Comparison of ENCODE assay signal across 8 cellular contexts in genomic region chr1:204516180-204516879, GRCh38. TPM values are rescaled to one million over a fixed set of nuclear protein-coding genes. Genes with fewer than 3 reads are reported as not detected.
DNase-seq lines count a peak whose midpoint lies in the region; ATAC-seq and TF ChIP-seq lines count a peak whose summit lies in the region.

MDM4 (plus strand) TSS chr1:204516406; CDS start chr1:204525519, 9,113 bp downstream.

- ATAC-seq in HG02623 (IDR thresholded peaks at IDR 0.05; ENCODE audit: unreplicated experiment): peak; percentile 77

- no peak for TF ChIP-seq RAD21 in SK-N-SH (IDR thresholded peaks at IDR 0.05; ENCODE audit: low read length)

- no peak within 1 kb of the TSS for H3K4me3 Mint-ChIP-seq in activated naive CD4-positive, alpha-beta T cell treated with anti-CD3 and anti-CD28 coated beads, Interleukin-2, amount 10 ng/mL, durations not matched to agents 7 days and 5 days

- H3K27ac Mint-ChIP-seq in activated naive CD4-positive, alpha-beta T cell treated with anti-CD3 and anti-CD28 coated beads, Interleukin-2, amount 10 ng/mL, durations not matched to agents 7 days and 5 days: no peak within 1 kb of the TSS

- H3K36me3 Mint-ChIP-seq in activated naive CD4-positive, alpha-beta T cell treated with anti-CD3 and anti-CD28 coated beads, Interleukin-2, amount 10 ng/mL, durations not matched to agents 7 days and 5 days: peaks cover 30% of the 10 kb centered on the region

- H3K27me3 ChIP-seq in SK-N-SH (ENCODE audit: insufficient read depth) (no peaks in the 10 kb centered on the region), suprapubic skin (no peaks in the 10 kb centered on the region)

- TF ChIP-seq POLR2A in suprapubic skin (IDR thresholded peaks at IDR 0.05): peak; percentile 55 to 89

- H3K27me3 Mint-ChIP-seq in activated naive CD4-positive, alpha-beta T cell treated with anti-CD3 and anti-CD28 coated beads, Interleukin-2, amount 10 ng/mL, durations not matched to agents 7 days and 5 days: no peaks in the 10 kb centered on the region

- H3K36me3 ChIP-seq in SK-N-SH (replicated peaks in 1 of 2; ENCODE audit: control insufficient read depth in 1 of 2, insufficient read depth in 2 of 2, low read length in 1 of 2) (peaks cover 0 to 16% of the 10 kb centered on the region in 2 experiments), suprapubic skin (no peaks in the 10 kb centered on the region)

- H3K9me3 Mint-ChIP-seq in activated naive CD4-positive, alpha-beta T cell treated with anti-CD3 and anti-CD28 coated beads, Interleukin-2, amount 10 ng/mL, durations not matched to agents 7 days and 5 days: no peaks in the 10 kb centered on the region

- POLR2A ChIA-PET in SK-N-SH (lab: Yijun Ruan, JAX): interaction anchor here (0.5 to 3.2 kb wide), 13 partner anchors 8 to 384 kb away, joined by 3 to 51 read pairs (median 5); partner anchors contain the start of gene PIK3C2B

- H3K79me2 ChIP-seq in SK-N-SH (ENCODE audit: insufficient read depth): peaks cover 51% of the 10 kb centered on the region

- DNase-seq in NCI-H1092 treated with DMSO at 0.1 percent for 48 hours (lab: John Stamatoyannopoulos, UW) (peak; percentile 98), SK-N-SH (peak; percentile 92), globus pallidus (ENCODE audit: low spot score) (peak; percentile 94), occipital lobe (lab: John Stamatoyannopoulos, UW) (peak; percentile 90), suprapubic skin (ENCODE audit: low spot score in 2 of 2) (peak; percentile 95)
- DNase-seq in activated naive CD4-positive, alpha-beta T cell treated with anti-CD3 and anti-CD28 coated beads, Interleukin-2, amount 10 ng/mL, durations not matched to agents 7 days and 5 days: peak; percentile 96

- H3K9ac ChIP-seq in SK-N-SH: peak within 1 kb of the TSS; percentile 93

- TF ChIP-seq CTCF in SK-N-SH (IDR thresholded peaks at IDR 0.05) (no peak), suprapubic skin (IDR thresholded peaks at IDR 0.05) (no peak)

- peaks cover 11% of the 10 kb centered on the region for H3F3A ChIP-seq in SK-N-SH (replicated peaks; ENCODE audit: insufficient read depth)

- TF ChIP-seq EP300 in SK-N-SH (IDR thresholded peaks at IDR 0.05; ENCODE audit: borderline replicate concordance in 1 of 2, low read depth in 1 of 2, low read length in 1 of 2) (0 out of 4 replicates have a peak, but pooled peaks of 1 of the 2 experiments have one; percentile 24), suprapubic skin (IDR thresholded peaks at IDR 0.05) (no peak)

- H3K4me1 ChIP-seq in SK-N-SH (ENCODE audit: control insufficient read depth in 1 of 2, insufficient read depth in 2 of 2, low read depth in 1 of 2, low read length in 1 of 2) (peaks cover 4 to 8% of the 10 kb centered on the region in 2 experiments; a peak in 1 of 4 replicates), suprapubic skin (peaks cover 32% of the 10 kb centered on the region)

- peaks cover 76% of the 10 kb centered on the region for H3K4me1 Mint-ChIP-seq in activated naive CD4-positive, alpha-beta T cell treated with anti-CD3 and anti-CD28 coated beads, Interleukin-2, amount 10 ng/mL, durations not matched to agents 7 days and 5 days

- H3K9me2 ChIP-seq in SK-N-SH: no peaks in the 10 kb centered on the region

- H3K9me3 ChIP-seq in SK-N-SH (no peaks in the 10 kb centered on the region), suprapubic skin (no peaks in the 10 kb centered on the region)

- under 1% methylated on average over 37 of the region's 43 CpGs for WGBS in SK-N-SH (ENCODE audit: low lambda C conversion rate)
- WGBS in suprapubic skin: under 1% methylated on average over 43 of the region's 43 CpGs

- peaks cover 9% of the 10 kb centered on the region for H4K20me1 ChIP-seq in SK-N-SH (ENCODE audit: insufficient read depth)

- H3K4me2 ChIP-seq in SK-N-SH: peak within 1 kb of the TSS; percentile 75

- peak within 1 kb of the TSS; percentile 95 for H2AFZ ChIP-seq in SK-N-SH (ENCODE audit: low read depth)

- CTCF ChIA-PET in SK-N-SH (lab: Yijun Ruan, JAX): interaction anchor here (0.6 to 3.7 kb wide), 9 partner anchors 10 to 686 kb away, joined by 3 to 20 read pairs (median 4); partner anchors contain the start of gene PIK3C2B
- CTCF ChIA-PET in activated naive CD4-positive, alpha-beta T cell treated with anti-CD3 and anti-CD28 coated beads, Interleukin-2, amount 10 ng/mL, durations not matched to agents 7 days and 5 days (lab: Charles Lee): interaction anchor here (0.8 to 2.9 kb wide), 12 partner anchors 13 to 291 kb away, joined by 3 to 16 read pairs (median 4); no protein-coding TSS in a partner anchor

- peak within 1 kb of the TSS; percentile 96 for H3K4me3 ChIP-seq in GM08714 (ENCODE audit: low read length)
- peak within 1 kb of the TSS; percentile 61 to 73 for H3K4me3 ChIP-seq in SK-N-SH (ENCODE audit: low read depth in 2 of 2, low read length in 1 of 2)
- peak within 1 kb of the TSS; percentile 71 for H3K4me3 ChIP-seq in suprapubic skin

- H3K27ac ChIP-seq in SK-N-SH (ENCODE audit: low read depth in 2 of 2, low read length in 1 of 2) (peak within 1 kb of the TSS; percentile 90), suprapubic skin (peak within 1 kb of the TSS; percentile 92)

TF ChIP-seq in SK-N-SH, 30 proteins besides CTCF, POLR2A, EP300 and RAD21 (continues in another document):
- TF ChIP-seq PBX3 (IDR thresholded peaks at IDR 0.05): 0 out of 2 replicates have a peak, but pooled peaks have one; percentile 12
- no peak; the same call in 1 of the 2 replicates for TF ChIP-seq RXRA (IDR thresholded peaks at IDR 0.05; ENCODE audit: borderline replicate concordance, low read depth)
- peak; percentile 74; the same call in 1 of the 2 replicates for TF ChIP-seq ELF1 (IDR thresholded peaks at IDR 0.05)
- peak; percentile 67 for TF ChIP-seq GATA2 (CRISPR knock-in tag; IDR thresholded peaks at IDR 0.05)
- TF ChIP-seq, protein P1, sequence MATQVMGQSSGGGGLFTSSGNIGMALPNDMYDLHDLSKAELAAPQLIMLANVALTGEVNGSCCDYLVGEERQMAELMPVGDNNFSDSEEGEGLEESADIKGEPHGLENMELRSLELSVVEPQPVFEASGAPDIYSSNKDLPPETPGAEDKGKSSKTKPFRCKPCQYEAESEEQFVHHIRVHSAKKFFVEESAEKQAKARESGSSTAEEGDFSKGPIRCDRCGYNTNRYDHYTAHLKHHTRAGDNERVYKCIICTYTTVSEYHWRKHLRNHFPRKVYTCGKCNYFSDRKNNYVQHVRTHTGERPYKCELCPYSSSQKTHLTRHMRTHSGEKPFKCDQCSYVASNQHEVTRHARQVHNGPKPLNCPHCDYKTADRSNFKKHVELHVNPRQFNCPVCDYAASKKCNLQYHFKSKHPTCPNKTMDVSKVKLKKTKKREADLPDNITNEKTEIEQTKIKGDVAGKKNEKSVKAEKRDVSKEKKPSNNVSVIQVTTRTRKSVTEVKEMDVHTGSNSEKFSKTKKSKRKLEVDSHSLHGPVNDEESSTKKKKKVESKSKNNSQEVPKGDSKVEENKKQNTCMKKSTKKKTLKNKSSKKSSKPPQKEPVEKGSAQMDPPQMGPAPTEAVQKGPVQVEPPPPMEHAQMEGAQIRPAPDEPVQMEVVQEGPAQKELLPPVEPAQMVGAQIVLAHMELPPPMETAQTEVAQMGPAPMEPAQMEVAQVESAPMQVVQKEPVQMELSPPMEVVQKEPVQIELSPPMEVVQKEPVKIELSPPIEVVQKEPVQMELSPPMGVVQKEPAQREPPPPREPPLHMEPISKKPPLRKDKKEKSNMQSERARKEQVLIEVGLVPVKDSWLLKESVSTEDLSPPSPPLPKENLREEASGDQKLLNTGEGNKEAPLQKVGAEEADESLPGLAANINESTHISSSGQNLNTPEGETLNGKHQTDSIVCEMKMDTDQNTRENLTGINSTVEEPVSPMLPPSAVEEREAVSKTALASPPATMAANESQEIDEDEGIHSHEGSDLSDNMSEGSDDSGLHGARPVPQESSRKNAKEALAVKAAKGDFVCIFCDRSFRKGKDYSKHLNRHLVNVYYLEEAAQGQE (IDR thresholded peaks at IDR 0.05; ENCODE audit: low read depth, low read length): no peak
- peak; percentile 89 for TF ChIP-seq CHD2 (IDR thresholded peaks at IDR 0.05; ENCODE audit: low read length, partially characterized antibody)
- TF ChIP-seq USF1 (IDR thresholded peaks at IDR 0.05; ENCODE audit: borderline replicate concordance, low read depth): 0 out of 2 replicates have a peak, but pooled peaks have one; percentile 16
- TF ChIP-seq SMC3 (IDR thresholded peaks at IDR 0.05; ENCODE audit: low read depth, low read length): no peak

RNA-seq across cellular contexts. Expression of gene MDM4, which starts in this region (rescaled TPM):
- 6.2 and 9.2 TPM in 2 replicates for polyA plus RNA-seq in SK-N-SH (2012; rRNA removed)
- 3.4 and 3.7 TPM in 2 replicates for polyA plus RNA-seq in SK-N-SH (2012; cell fraction: cytosol; rRNA removed)
- 21.0 and 47.4 TPM in 2 replicates for polyA plus RNA-seq in SK-N-SH (2012; cell fraction: nucleus; rRNA removed)
- total RNA-seq in occipital lobe: 60.4 TPM
- total RNA-seq in suprapubic skin: 100 to 1,000 TPM in 1 of 4 donors, 10 to 100 TPM in 3; 49.1 to 222 (median 63.2) TPM

Comparison
In these comparisons a context has a peak if more than half of its experiments do, and no peak if none do; other contexts are left out.
1. Peak in every context shown above with its lines: DNase-seq, ATAC-seq, H3K4me3 ChIP-seq and H3K27ac ChIP-seq.